ENCODE assay signal across 20 cellular contexts in the genomic region with DNA sequence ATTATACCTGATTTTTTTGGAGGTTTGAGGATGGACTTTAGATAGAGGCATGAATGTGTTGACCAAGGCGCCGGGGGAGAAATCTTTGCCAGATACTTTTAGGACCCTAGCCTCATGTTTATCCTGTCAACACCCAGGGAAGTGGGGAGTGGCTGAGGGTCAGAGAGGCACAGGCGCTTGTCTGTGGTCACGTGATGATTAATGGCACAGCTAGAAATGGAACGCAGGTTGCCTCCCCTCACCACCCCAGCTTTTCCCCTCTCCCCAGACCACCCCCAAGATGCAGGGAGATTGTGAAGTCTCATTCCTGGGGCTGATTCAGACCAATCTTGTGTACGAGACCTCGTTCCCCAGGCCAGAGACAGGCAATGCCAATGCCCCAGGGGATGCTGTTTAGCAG.
"Had no signal": no experiment of that assay in that cellular context is flagged by ENCODE, and none has a peak within 500 bp of the region (broad histone marks: within the 10 kb centered on the region; RNA-seq: fewer than 3 reads in every experiment).

No MANE protein-coding gene starts in this region.

- H3K27ac Mint-ChIP-seq: activated CD4-positive, alpha-beta T cell treated with anti-CD3 and anti-CD28 coated beads, Interleukin-2, amount 10 ng/mL, durations not matched to agents 7 days and 5 days; activated CD8-positive, alpha-beta T cell treated with anti-CD3 and anti-CD28 coated beads for 36 hours; activated naive CD8-positive, alpha-beta T cell; activated T-cell treated with anti-CD3 and anti-CD28 coated beads, Interleukin-2, amount 50 U/mL, for 24 hours; activated T-helper 2 cell treated with anti-CD3 and anti-CD28 coated beads, Interferon-gamma antibody, Interleukin-2, Interleukin-4, amounts not matched to agents 10 μg/mL and 5 μg/mL and 100 μg/mL, durations not matched to agents 14 hours and 24 hours and 36 hours; naive thymus-derived CD8-positive, alpha-beta T cell; stimulated activated naive CD8-positive, alpha-beta T cell treated with anti-CD3 and anti-CD28 coated beads, Interleukin-15, Interleukin-2, amounts not matched to agents 100 ng/mL and 50 ng/mL, for 24 hours had no signal

- H3K27me3 ChIP-seq: pancreas, right atrium auricular region, thyroid gland had no signal

- H3K4me3 Mint-ChIP-seq: activated CD4-positive, alpha-beta T cell treated with anti-CD3 and anti-CD28 coated beads, Interleukin-2, amount 10 ng/mL, durations not matched to agents 7 days and 5 days; activated CD8-positive, alpha-beta T cell treated with anti-CD3 and anti-CD28 coated beads for 36 hours; activated naive CD8-positive, alpha-beta T cell; activated T-cell treated with anti-CD3 and anti-CD28 coated beads, Interleukin-2, amount 50 U/mL, for 24 hours; naive thymus-derived CD8-positive, alpha-beta T cell; stimulated activated naive CD8-positive, alpha-beta T cell treated with anti-CD3 and anti-CD28 coated beads, Interleukin-15, Interleukin-2, amounts not matched to agents 100 ng/mL and 50 ng/mL, for 24 hours had no signal

- H3K27ac ChIP-seq: pancreas, psoas muscle, right atrium auricular region, thyroid gland, WERI-Rb-1 had no signal

- H3K4me1 Mint-ChIP-seq: activated CD4-positive, alpha-beta T cell treated with anti-CD3 and anti-CD28 coated beads, Interleukin-2, amount 10 ng/mL, durations not matched to agents 7 days and 5 days had no signal

- H3K4me3 ChIP-seq: lung, pancreas, psoas muscle, right atrium auricular region, thyroid gland had no signal

- H3K36me3 Mint-ChIP-seq: activated naive CD8-positive, alpha-beta T cell; naive thymus-derived CD8-positive, alpha-beta T cell had no signal

- H3K36me3 ChIP-seq: pancreas, right atrium auricular region, thyroid gland, WERI-Rb-1 had no signal

- H3K9me3 Mint-ChIP-seq: stimulated activated naive CD8-positive, alpha-beta T cell treated with anti-CD3 and anti-CD28 coated beads, Interleukin-15, Interleukin-2, amounts not matched to agents 100 ng/mL and 50 ng/mL, for 24 hours had no signal

- DNase-seq: activated CD4-positive, alpha-beta T cell treated with anti-CD3 and anti-CD28 coated beads, Interleukin-2, amount 10 ng/mL, durations not matched to agents 7 days and 5 days; activated CD8-positive, alpha-beta T cell treated with anti-CD3 and anti-CD28 coated beads for 36 hours; activated naive CD4-positive, alpha-beta T cell; activated T-cell treated with anti-CD3 and anti-CD28 coated beads, Interleukin-2, amount 50 U/mL, for 24 hours; cerebellar nuclear complex; cortex of kidney; effector CD4-positive, alpha-beta T cell; erythroblast; foreskin fibroblast; stimulated activated CD4-positive, alpha-beta T cell treated with anti-CD3 and anti-CD28 coated beads, Interleukin-1b, Interleukin-23, amount 100 ng/mL, for 48 hours; WERI-Rb-1 had no signal

- ATAC-seq: activated CD8-positive, alpha-beta T cell treated with anti-CD3 and anti-CD28 coated beads for 36 hours; naive thymus-derived CD8-positive, alpha-beta T cell; psoas muscle had no signal

- H3K9me3 ChIP-seq: pancreas, thyroid gland had no signal

- H3K4me1 ChIP-seq: pancreas, psoas muscle, right atrium auricular region, thyroid gland had no signal
